Comparison of ENCODE assay signal across 9 cellular contexts in the genomic region with DNA sequence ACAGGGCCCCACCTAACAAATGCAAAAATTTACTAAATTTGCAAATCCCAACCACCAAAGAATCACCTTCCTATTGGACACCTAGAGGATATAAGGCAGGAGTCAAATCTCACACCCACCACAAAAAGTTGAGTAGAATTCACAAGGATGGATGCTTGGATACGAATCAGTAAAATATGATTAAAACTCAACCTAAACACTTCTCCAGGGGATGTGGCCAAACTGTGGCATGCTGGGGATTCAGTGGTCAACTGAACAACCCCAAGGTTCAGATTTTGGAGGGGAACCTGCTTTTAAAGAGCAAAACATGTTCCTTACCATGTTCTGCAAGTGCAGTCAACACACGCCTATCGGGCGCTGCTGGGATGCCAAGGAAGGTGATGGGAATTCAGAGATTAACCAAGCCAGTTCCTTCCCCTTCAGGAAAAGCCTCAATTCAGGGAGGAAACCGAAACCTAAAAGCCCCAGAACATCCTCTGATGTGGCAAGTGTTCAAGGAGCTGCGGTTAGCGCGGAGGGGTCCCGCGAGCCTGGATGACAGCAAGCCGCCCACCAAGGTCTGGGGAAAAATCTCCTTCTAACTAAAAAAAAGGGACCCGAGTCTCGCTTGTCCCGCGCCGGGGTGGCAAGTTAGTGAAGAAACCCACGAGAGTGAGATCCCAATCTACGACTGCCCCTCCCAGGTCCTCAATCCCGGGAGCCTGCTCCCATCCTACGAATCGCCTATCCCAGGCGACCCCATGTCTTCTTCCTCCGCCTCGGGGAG. TPM values are rescaled to one million over a fixed set of nuclear protein-coding genes. Genes with fewer than 3 reads are reported as not detected.
DNase-seq lines count a peak whose midpoint lies in the region; ATAC-seq, FAIRE-seq and TF ChIP-seq lines count a peak whose summit lies in the region.
"Had no signal": no experiment of that assay in that cellular context is flagged by ENCODE, and none has a peak within 500 bp of the region (broad histone marks: within the 10 kb centered on the region; RNA-seq: fewer than 3 reads in every experiment).

No MANE protein-coding gene starts in this region.

- H3K9ac ChIP-seq in mucosa of rectum (ENCODE audit: low read depth in 1 of 2, low read length in 2 of 2): peak overlapping the region; percentile 74 to 91

- peaks cover 4% of the 10 kb centered on the region for H3K27me3 Mint-ChIP-seq in endothelial cell (ENCODE audit: unreplicated experiment)

- peaks cover 13 to 23% of the 10 kb centered on the region in 2 donors for H3K4me1 ChIP-seq in mucosa of rectum (ENCODE audit: control insufficient read depth in 2 of 2, insufficient read depth in 2 of 2, low read length in 2 of 2)

- no peak for ATAC-seq in HG02973 (IDR thresholded peaks at IDR 0.05; ENCODE audit: unreplicated experiment)

- DNase-seq in NCI-H1105 treated with DMSO at 0.1 percent for 48 hours (lab: John Stamatoyannopoulos, UW): peak; percentile 13
- no peak for DNase-seq in NCI-H1105 (lab: John Stamatoyannopoulos, UW)
- DNase-seq in HPDE6-E6E7 (ENCODE audit: extremely low spot score): peak; percentile 55
- DNase-seq in UCSD-AML1 (lab: John Stamatoyannopoulos, UW; ENCODE audit: unreplicated experiment): peak; percentile 47
- peak; percentile 31 for DNase-seq in endothelial cell (ENCODE audit: low spot score)
- DNase-seq in urothelium cell line (ENCODE audit: low spot score): peak; percentile 54

- peak overlapping the region; percentile 98 for H3K4me3 Mint-ChIP-seq in endothelial cell (ENCODE audit: unreplicated experiment)

- peak overlapping the region; percentile 79 to 91 for H3K27ac ChIP-seq in mucosa of rectum (ENCODE audit: low read depth in 2 of 2, low read length in 2 of 2)
- H3K27ac ChIP-seq: epithelial cell of prostate had no signal

- no peak for FAIRE-seq in urothelium cell line (lab: Jason Lieb, UNC)

- peaks cover 23% of the 10 kb centered on the region for H3K4me1 Mint-ChIP-seq in endothelial cell (ENCODE audit: unreplicated experiment)

- no peaks in the 10 kb centered on the region for H3K36me3 ChIP-seq in mucosa of rectum (ENCODE audit: control insufficient read depth in 2 of 2, insufficient read depth in 2 of 2, low read length in 2 of 2)

- TF ChIP-seq CTCF in endothelial cell (IDR thresholded peaks at IDR 0.05; ENCODE audit: unreplicated experiment): no peak

- no peaks in the 10 kb centered on the region for H3K27me3 ChIP-seq in mucosa of rectum (ENCODE audit: control insufficient read depth in 2 of 2, insufficient read depth in 2 of 2, low read length in 2 of 2)

- peak overlapping the region; percentile 91 to 99 for H3K4me3 ChIP-seq in mucosa of rectum (ENCODE audit: low read length in 2 of 2)

- H3K27ac Mint-ChIP-seq in endothelial cell (ENCODE audit: unreplicated experiment): peak overlapping the region; percentile 78

- no peaks in the 10 kb centered on the region for H3K9me3 Mint-ChIP-seq in endothelial cell (ENCODE audit: unreplicated experiment)

- H3K36me3 Mint-ChIP-seq in endothelial cell (ENCODE audit: low read depth, unreplicated experiment): peaks cover 8% of the 10 kb centered on the region

- H3K9me3 ChIP-seq in mucosa of rectum (ENCODE audit: control insufficient read depth in 2 of 2, low read length in 2 of 2): no peaks in the 10 kb centered on the region

RNA-seq across cellular contexts. Expression of gene SAMHD1, which starts 0.9 kb away (rescaled TPM):
- 58.1 TPM for total RNA-seq in endothelial cell (ENCODE audit: unreplicated experiment)
